Comparison of ENCODE assay signal across 11 cellular contexts in the genomic region with DNA sequence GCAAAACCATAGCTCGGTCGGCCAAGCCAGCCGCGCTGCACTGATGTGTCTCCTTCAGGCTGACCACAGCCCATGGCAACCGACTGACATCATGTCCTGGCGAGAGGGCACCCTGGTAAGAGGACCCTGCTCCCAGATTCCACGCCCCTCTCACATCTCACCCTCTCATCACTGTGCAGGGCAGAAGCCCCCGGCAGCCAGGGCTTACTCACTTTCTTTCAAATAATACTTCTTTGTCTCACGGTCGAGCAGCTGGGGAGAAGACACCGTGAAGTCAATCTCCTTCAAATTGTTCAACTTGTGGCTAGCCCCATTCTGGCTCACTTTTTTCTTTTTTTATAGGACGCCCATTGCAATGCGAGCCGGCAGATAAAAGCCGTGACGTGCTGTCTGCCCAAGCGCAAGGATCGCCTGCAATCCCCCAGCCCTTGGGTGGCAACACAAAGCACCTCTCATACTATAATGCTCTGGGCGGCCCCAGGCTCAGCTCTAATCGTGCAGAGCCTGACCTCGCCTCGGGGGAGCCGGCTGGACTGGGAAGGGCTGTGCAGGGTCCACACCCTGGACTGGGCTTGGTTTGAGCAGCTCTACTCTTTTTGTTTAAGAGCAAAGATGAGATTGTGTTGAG. TPM values are rescaled to one million over a fixed set of nuclear protein-coding genes. Genes with fewer than 3 reads are reported as not detected.
A peak's percentile ranks its signal among the peaks of the same experiment; 100 is the strongest.
DNase-seq lines count a peak whose midpoint lies in the region; ATAC-seq and TF ChIP-seq lines count a peak whose summit lies in the region.
"Had no signal": no experiment of that assay in that cellular context is flagged by ENCODE, and none has a peak within 500 bp of the region (broad histone marks: within the 10 kb centered on the region; RNA-seq: fewer than 3 reads in every experiment).

No MANE protein-coding gene starts in this region.

- H3K9me3 Mint-ChIP-seq in activated naive CD8-positive, alpha-beta T cell treated with anti-CD3 and anti-CD28 coated beads, Interleukin-2, amount 50 U/mL, for 24 hours: no peaks in the 10 kb centered on the region
- H3K9me3 Mint-ChIP-seq: stimulated activated effector memory CD8-positive, alpha-beta T cell treated with anti-CD3 and anti-CD28 coated beads, Interleukin-12 subunit alpha, Interleukin-12 subunit beta, amount 100 ng/mL, for 72 hours had no signal

- H3K27ac Mint-ChIP-seq in activated naive CD8-positive, alpha-beta T cell treated with anti-CD3 and anti-CD28 coated beads, Interleukin-2, amount 50 U/mL, for 24 hours: no peak overlapping the region

- H3K9me3 ChIP-seq in MG63: no peaks in the 10 kb centered on the region
- H3K9me3 ChIP-seq in smooth muscle cell (replicated peaks; ENCODE audit: low read depth): no peaks in the 10 kb centered on the region

- peak overlapping the region; percentile 82 for H3K4me2 ChIP-seq in smooth muscle cell

- peaks cover 83% of the 10 kb centered on the region for H3K4me1 ChIP-seq in smooth muscle cell (ENCODE audit: low read depth)

- H3K9ac ChIP-seq in smooth muscle cell (ENCODE audit: low read depth): peak overlapping the region; percentile 86

- no peak overlapping the region for H2AFZ ChIP-seq in smooth muscle cell (ENCODE audit: low read depth)

- no peaks in the 10 kb centered on the region for H3K27me3 Mint-ChIP-seq in activated naive CD8-positive, alpha-beta T cell treated with anti-CD3 and anti-CD28 coated beads, Interleukin-2, amount 50 U/mL, for 24 hours

- peaks cover 98% of the 10 kb centered on the region for H3K79me2 ChIP-seq in smooth muscle cell (ENCODE audit: low read depth)

- intact Hi-C loops in posterior cingulate gyrus (cut with DNase I): no loop called here

- peaks cover 7% of the 10 kb centered on the region for H3K36me3 ChIP-seq in MG63
- peaks cover 11% of the 10 kb centered on the region for H3K36me3 ChIP-seq in brain microvascular endothelial cell (replicated peaks)
- H3K36me3 ChIP-seq in kidney epithelial cell (ENCODE audit: control insufficient read depth, insufficient read depth, low read length): no peaks in the 10 kb centered on the region
- no peaks in the 10 kb centered on the region for H3K36me3 ChIP-seq in smooth muscle cell (ENCODE audit: low read depth)

- ATAC-seq in activated naive CD8-positive, alpha-beta T cell treated with anti-CD3 and anti-CD28 coated beads, Interleukin-2, amount 50 U/mL, for 24 hours: no peak
- ATAC-seq: stimulated activated effector memory CD8-positive, alpha-beta T cell treated with anti-CD3 and anti-CD28 coated beads, Interleukin-12 subunit alpha, Interleukin-12 subunit beta, amount 100 ng/mL, for 72 hours had no signal

- H3K4me3 ChIP-seq in MG63: peak overlapping the region; percentile 22
- H3K4me3 ChIP-seq in brain microvascular endothelial cell (ENCODE audit: low read depth, low read length): peak overlapping the region; percentile 26
- peak overlapping the region; percentile 10 for H3K4me3 ChIP-seq in kidney epithelial cell (ENCODE audit: low read depth, low read length)
- peak overlapping the region; percentile 33 for H3K4me3 ChIP-seq in smooth muscle cell

- in situ Hi-C loops in brain microvascular endothelial cell (cut with HindIII; ENCODE audit: low pct_ligation_motif_present, low sequenced_read_pairs): no loop called here

- no peak overlapping the region for H3K4me3 Mint-ChIP-seq in activated naive CD8-positive, alpha-beta T cell treated with anti-CD3 and anti-CD28 coated beads, Interleukin-2, amount 50 U/mL, for 24 hours
- H3K4me3 Mint-ChIP-seq: stimulated activated effector memory CD8-positive, alpha-beta T cell treated with anti-CD3 and anti-CD28 coated beads, Interleukin-12 subunit alpha, Interleukin-12 subunit beta, amount 100 ng/mL, for 72 hours had no signal

- H3K27ac ChIP-seq in brain microvascular endothelial cell (peak overlapping the region; percentile 5), smooth muscle cell (ENCODE audit: low read depth) (peak overlapping the region; percentile 97)

- DNase-seq in MG63 (peak; percentile 89), brain microvascular endothelial cell (peak; percentile 56), kidney epithelial cell (ENCODE audit: low read depth) (peak; percentile 71), smooth muscle cell (lab: John Stamatoyannopoulos, UW; ENCODE audit: unreplicated experiment) (no peak), globus pallidus (ENCODE audit: low spot score) (no peak), posterior cingulate gyrus (no peak), NCI-H446 (lab: John Stamatoyannopoulos, UW) (no peak)
- no peak for DNase-seq in activated naive CD8-positive, alpha-beta T cell treated with anti-CD3 and anti-CD28 coated beads, Interleukin-2, amount 50 U/mL, for 24 hours
- DNase-seq: activated CD4-positive, alpha-beta T cell treated with anti-CD3 and anti-CD28 coated beads, Interleukin-2, amount 50 U/mL, for 4 hours; anterior cingulate cortex had no signal

- no peaks in the 10 kb centered on the region for H3K27me3 ChIP-seq in MG63
- no peaks in the 10 kb centered on the region for H3K27me3 ChIP-seq in brain microvascular endothelial cell (replicated peaks)
- H3K27me3 ChIP-seq in kidney epithelial cell (ENCODE audit: control insufficient read depth, insufficient read depth, low read length): no peaks in the 10 kb centered on the region
- no peaks in the 10 kb centered on the region for H3K27me3 ChIP-seq in smooth muscle cell (ENCODE audit: low read depth)

- H3K36me3 Mint-ChIP-seq in activated naive CD8-positive, alpha-beta T cell treated with anti-CD3 and anti-CD28 coated beads, Interleukin-2, amount 50 U/mL, for 24 hours (ENCODE audit: low read depth): peaks cover 11% of the 10 kb centered on the region

- H4K20me1 ChIP-seq in smooth muscle cell (ENCODE audit: low read depth): peaks cover 68% of the 10 kb centered on the region

- peaks cover 62% of the 10 kb centered on the region for H3K4me1 Mint-ChIP-seq in activated naive CD8-positive, alpha-beta T cell treated with anti-CD3 and anti-CD28 coated beads, Interleukin-2, amount 50 U/mL, for 24 hours

- TF ChIP-seq CTCF in brain microvascular endothelial cell (IDR thresholded peaks at IDR 0.05; ENCODE audit: low read depth, low read length, missing control alignments): no peak
- no peak for TF ChIP-seq CTCF in kidney epithelial cell (IDR thresholded peaks at IDR 0.05; ENCODE audit: insufficient read depth, low read length, poor library complexity, severe bottlenecking)
- TF ChIP-seq CTCF in smooth muscle cell (IDR thresholded peaks at IDR 0.05; ENCODE audit: borderline replicate concordance, insufficient read depth, poor library complexity, severe bottlenecking): no peak

- WGBS in smooth muscle cell (ENCODE audit: low lambda C conversion rate): 9% methylated on average over 23 of the region's 23 CpGs

- H3F3A ChIP-seq in smooth muscle cell (ENCODE audit: low read depth): peaks cover 48% of the 10 kb centered on the region

RNA-seq across cellular contexts. Expression of gene VGLL4, which starts 33.6 kb away (rescaled TPM):
- total RNA-seq in MG63 (2014; rRNA removed; shearing (Covaris generic); ENCODE audit: low replicate concordance): 21.1 and 42.2 TPM in 2 replicates
- total RNA-seq in kidney epithelial cell: 95.7 and 96.3 TPM in 2 replicates
- total RNA-seq in smooth muscle cell: 109 and 149 TPM in 2 replicates
- 64.3 and 72.0 TPM in 2 replicates for polyA plus RNA-seq in smooth muscle cell

Comparison
In these comparisons a context has a peak if more than half of its experiments do, and no peak if none do; other contexts are left out.
1. DNase-seq: peak in MG63 (single experiment), brain microvascular endothelial cell (single experiment) and kidney epithelial cell (single experiment); none in smooth muscle cell (single experiment), activated naive CD8-positive, alpha-beta T cell treated with anti-CD3 and anti-CD28 coated beads, Interleukin-2, amount 50 U/mL, for 24 hours (single experiment), globus pallidus (single experiment), posterior cingulate gyrus (0 of 10) and NCI-H446 (0 of 2).
2. Peak in every context shown above with its lines, with median percentiles within 50 percentile points of each other: H3K4me3 ChIP-seq.